In the genomic region with DNA sequence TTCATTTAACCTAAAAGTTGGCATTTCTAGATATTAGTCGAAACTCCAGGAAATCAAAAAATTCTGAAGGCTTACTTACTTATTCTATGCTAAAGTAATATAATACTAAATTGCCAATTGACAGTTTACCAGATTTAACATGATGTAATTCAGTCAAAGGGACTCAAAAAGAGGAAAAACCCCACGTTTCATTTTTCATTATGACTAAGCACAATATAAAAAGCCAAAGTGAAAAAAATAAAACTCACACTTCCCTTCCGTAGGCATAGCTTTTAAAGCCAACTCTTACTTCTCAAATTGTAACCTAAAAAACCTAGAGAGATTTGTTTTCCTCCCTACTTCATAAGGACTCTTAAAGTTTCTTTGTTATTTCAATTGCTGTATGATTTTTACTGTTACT, we compare ENCODE assay signal across 9 cellular contexts.
DNase-seq lines count a peak whose midpoint lies in the region; ATAC-seq lines count a peak whose summit lies in the region.
"Had no signal": no experiment of that assay in that cellular context is flagged by ENCODE, and none has a peak within 500 bp of the region (broad histone marks: within the 10 kb centered on the region; RNA-seq: fewer than 3 reads in every experiment).

No MANE protein-coding gene starts in this region.

- H3K4me3 ChIP-seq in GM23248 = no peak overlapping the region

- no peak overlapping the region for H3K27ac Mint-ChIP-seq in memory B cell

- DNase-seq in GM23248 (peak; percentile 41), MV-4-11 (lab: John Stamatoyannopoulos, UW) (peak; percentile 92), memory B cell (ENCODE audit: low spot score in 2 of 2) (no peak), NCI-H1930 (lab: John Stamatoyannopoulos, UW) (no peak), NCI-H748 treated with DMSO at 0.1 percent for 48 hours (lab: John Stamatoyannopoulos, UW) (no peak), NCI-H526 treated with DMSO at 0.1 percent for 48 hours (lab: John Stamatoyannopoulos, UW) (no peak), 8988T (no peak)
- DNase-seq: islet precursor cell had no signal

- H3K27me3 ChIP-seq in GM23248 (replicated peaks; ENCODE audit: insufficient read depth) = no peaks in the 10 kb centered on the region

- peaks cover 11% of the 10 kb centered on the region; the same call in 1 of the 2 replicates for H3K36me3 ChIP-seq in GM23248 (ENCODE audit: low read depth)

- 0 out of 2 replicates have a peak overlapping the region, but pooled peaks have one; percentile 3 for H2AFZ ChIP-seq in GM23248

- peak overlapping the region; percentile 20; the same call in 1 of the 2 replicates for H3K9ac ChIP-seq in GM23248

- H3K36me3 Mint-ChIP-seq in memory B cell = peaks cover 29% of the 10 kb centered on the region

- no peaks in the 10 kb centered on the region for H3K9me3 Mint-ChIP-seq in memory B cell

- peaks cover 15% of the 10 kb centered on the region for H3F3A ChIP-seq in GM23248 (ENCODE audit: insufficient read depth)

- H4K20me1 ChIP-seq in GM23248 (ENCODE audit: insufficient read depth) = no peaks in the 10 kb centered on the region

- H3K27ac ChIP-seq in GM23248 = peak overlapping the region; percentile 28

- H3K4me1 ChIP-seq in GM23248 (ENCODE audit: insufficient read depth) = peaks cover 16% of the 10 kb centered on the region

- H3K79me2 ChIP-seq in GM23248 (ENCODE audit: insufficient read depth) = no peaks in the 10 kb centered on the region

- H3K4me1 Mint-ChIP-seq in memory B cell = peaks cover 7% of the 10 kb centered on the region

- WGBS in GM23248 (ENCODE audit: low coverage in 1 of 2, low lambda C conversion rate in 2 of 2, missing lambda C conversion rate in 2 of 2), 2 experiments = 55 to 59% methylated on average over 3 of the region's 3 CpGs

- in situ Hi-C loops in GM23248 (cut with MboI) = no loop called here

- H3K4me2 ChIP-seq in GM23248 (ENCODE audit: unreplicated experiment) = no peak overlapping the region

- no peaks in the 10 kb centered on the region for H3K27me3 Mint-ChIP-seq in memory B cell

- no peak overlapping the region for H3K4me3 Mint-ChIP-seq in memory B cell

- H3K9me3 ChIP-seq in GM23248 (ENCODE audit: low read depth) = no peaks in the 10 kb centered on the region

- H3K9me2 ChIP-seq in GM23248 (ENCODE audit: insufficient read depth) = no peaks in the 10 kb centered on the region

- ATAC-seq in GM18519 (IDR thresholded peaks at IDR 0.05; ENCODE audit: low FRiP score, unreplicated experiment) = peak; percentile 80
- peak; percentile 79 for ATAC-seq in memory B cell (ENCODE audit: low read depth)

Comparison
In these comparisons a context has a peak if more than half of its experiments do, and no peak if none do; other contexts are left out.
1. DNase-seq: peak in GM23248 (single experiment) and MV-4-11 (single experiment); none in memory B cell (0 of 2), NCI-H1930 (0 of 2), NCI-H748 treated with DMSO at 0.1 percent for 48 hours (single experiment), NCI-H526 treated with DMSO at 0.1 percent for 48 hours (single experiment) and 8988T (single experiment).